Comparison of ENCODE assay signal across 8 cellular contexts in the genomic region with DNA sequence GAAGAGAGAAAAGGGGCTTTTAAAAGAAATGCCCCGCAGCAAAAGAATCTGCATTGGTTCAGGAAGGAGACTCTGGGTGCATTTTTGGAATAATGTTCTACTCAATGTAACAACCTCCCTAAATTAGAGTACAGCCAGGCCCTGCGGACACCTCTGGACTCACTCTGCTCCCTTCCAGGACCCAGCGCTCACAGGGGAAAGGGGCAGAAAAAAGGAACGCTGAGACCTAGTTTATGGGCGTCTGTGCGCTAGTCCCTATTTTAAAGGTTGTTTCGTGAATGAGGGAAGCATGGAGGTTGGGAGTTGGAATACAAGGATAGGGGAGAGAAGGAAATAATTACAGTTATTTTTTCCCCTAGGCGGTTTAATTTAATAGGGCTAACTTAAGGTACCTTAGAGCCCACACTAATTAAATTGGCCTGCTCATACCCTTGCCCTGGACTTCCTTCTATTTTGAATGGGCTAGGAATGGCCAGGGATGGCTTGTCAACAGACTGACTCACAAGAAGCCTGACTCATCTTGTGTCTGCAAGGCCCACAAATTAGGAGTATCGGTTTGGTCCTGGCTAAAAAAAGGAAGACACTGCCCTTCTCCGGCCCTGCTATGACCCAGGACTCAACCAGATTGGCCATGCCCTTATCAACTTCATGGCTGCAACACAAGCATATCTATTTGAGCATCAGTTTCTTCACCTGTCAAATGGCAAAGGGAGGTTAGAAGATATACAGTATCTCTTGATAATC. TPM values are rescaled to one million over a fixed set of nuclear protein-coding genes. Genes with fewer than 3 reads are reported as not detected.
DNase-seq lines count a peak whose midpoint lies in the region; ATAC-seq and TF ChIP-seq lines count a peak whose summit lies in the region.

No MANE protein-coding gene starts in this region.

- no peak for TF ChIP-seq CTCF in AG09309 (IDR thresholded peaks at IDR 0.05; ENCODE audit: control insufficient read depth, insufficient read depth, low read depth, low read length, missing control alignments)
- TF ChIP-seq CTCF in activated B cell treated with CpG ODN at 0.5 μM for 24 hours (IDR thresholded peaks at IDR 0.05), result no peak

- peak overlapping the region; percentile 89 for H3K27ac Mint-ChIP-seq in activated B cell treated with CpG ODN at 0.5 μM for 24 hours

- H3K36me3 ChIP-seq in rectal smooth muscle tissue (ENCODE audit: control insufficient read depth, insufficient read depth, low read length) (no peaks in the 10 kb centered on the region), Karpas-422 (ENCODE audit: insufficient read depth, low read length) (no peaks in the 10 kb centered on the region)

- peak overlapping the region; percentile 82 for H3K27ac ChIP-seq in rectal smooth muscle tissue (ENCODE audit: low read depth, low read length)
- no peak overlapping the region for H3K27ac ChIP-seq in Karpas-422 (ENCODE audit: low read length)

- peaks cover 48% of the 10 kb centered on the region for H3K4me1 Mint-ChIP-seq in activated B cell treated with CpG ODN at 0.5 μM for 24 hours

- H3K27me3 Mint-ChIP-seq in activated B cell treated with CpG ODN at 0.5 μM for 24 hours, result no peaks in the 10 kb centered on the region

- no peaks in the 10 kb centered on the region for H3K27me3 ChIP-seq in rectal smooth muscle tissue (ENCODE audit: control insufficient read depth, insufficient read depth, low read length)
- no peaks in the 10 kb centered on the region for H3K27me3 ChIP-seq in Karpas-422 (ENCODE audit: low read length)

- H3K9me3 Mint-ChIP-seq in activated B cell treated with CpG ODN at 0.5 μM for 24 hours, result no peaks in the 10 kb centered on the region

- H3K79me2 ChIP-seq in Karpas-422 (ENCODE audit: low read length), result no peaks in the 10 kb centered on the region

- ATAC-seq in activated B cell treated with CpG ODN at 0.5 μM for 24 hours (ENCODE audit: low read depth) (no peak), HG02571 (IDR thresholded peaks at IDR 0.05; ENCODE audit: unreplicated experiment) (no peak), HG03097 (IDR thresholded peaks at IDR 0.05; ENCODE audit: low FRiP score, unreplicated experiment) (no peak)

- no peaks in the 10 kb centered on the region for H3K36me3 Mint-ChIP-seq in activated B cell treated with CpG ODN at 0.5 μM for 24 hours (ENCODE audit: low read depth)

- H3K4me2 ChIP-seq in Karpas-422 (ENCODE audit: low read depth, low read length, poor library complexity, severe bottlenecking), result no peak overlapping the region

- H3K9me3 ChIP-seq in Karpas-422 (ENCODE audit: low read length), result no peaks in the 10 kb centered on the region

- H4K20me1 ChIP-seq in Karpas-422 (ENCODE audit: insufficient read depth, low read depth, low read length), result no peaks in the 10 kb centered on the region

- H3K4me3 Mint-ChIP-seq in activated B cell treated with CpG ODN at 0.5 μM for 24 hours, result peak overlapping the region; percentile 91

- H3K4me1 ChIP-seq in rectal smooth muscle tissue (ENCODE audit: control insufficient read depth, insufficient read depth, low read length), result peaks cover 22% of the 10 kb centered on the region
- H3K4me1 ChIP-seq in Karpas-422 (ENCODE audit: low read length), result peaks cover 14% of the 10 kb centered on the region

- H3K4me3 ChIP-seq in AG09309 (ENCODE audit: control insufficient read depth, low read depth, low read length) (no peak overlapping the region), rectal smooth muscle tissue (ENCODE audit: low read length) (no peak overlapping the region), Karpas-422 (ENCODE audit: low read length) (no peak overlapping the region)

- H2AFZ ChIP-seq in Karpas-422 (ENCODE audit: low read length), result no peak overlapping the region

- CTCF ChIA-PET in HEK293T (lab: Yijun Ruan, JAX) (interaction anchor here (1.2 kb wide), 1 partner anchor 81 kb away, joined by 13 read pairs; no protein-coding TSS in a partner anchor), activated B cell treated with CpG ODN at 0.5 μM for 24 hours (lab: Charles Lee) (interaction anchor here (1.0 to 2.5 kb wide), 5 partner anchors 10 to 337 kb away, joined by 3 to 37 read pairs (median 4); no protein-coding TSS in a partner anchor)

- POLR2A ChIA-PET in HEK293T (lab: Yijun Ruan, JAX) (interaction anchor here (0.9 to 2.5 kb wide), 6 partner anchors 10 to 478 kb away, joined by 3 to 59 read pairs (median 4); partner anchors contain the start of gene DHCR24), activated B cell treated with CpG ODN at 0.5 μM for 24 hours (lab: Charles Lee) (interaction anchor here (0.6 to 3.4 kb wide), 10 partner anchors 31 to 462 kb away, joined by 3 to 108 read pairs (median 8); partner anchors contain the start of genes CYB5RL, IFT25, LRRC42 and MRPL37)

- no peaks in the 10 kb centered on the region for H3K9me2 ChIP-seq in Karpas-422 (replicated peaks; ENCODE audit: insufficient read depth, low read length)

- DNase-seq in AG09309 (ENCODE audit: low read depth) (peak; percentile 68), HEK293T (ENCODE audit: extremely low spot score) (peak; percentile 53), activated B cell treated with CpG ODN at 0.5 μM for 24 hours (no peak), foreskin melanocyte (peak; percentile 65), Karpas-422 (no peak)

- no peak overlapping the region for H3K9ac ChIP-seq in rectal smooth muscle tissue (ENCODE audit: low read length)
- H3K9ac ChIP-seq in Karpas-422 (ENCODE audit: low read length), result no peak overlapping the region

- intact Hi-C loops in activated B cell treated with CpG ODN at 0.5 μM for 24 hours (cut with micrococcal nuclease), result loop anchor here (1.0 to 5.0 kb wide), 13 partner anchors 32 to 570 kb away; partner anchors contain the start of genes CYB5RL, IFT25, MRPL37 and NDC1

TF ChIP-seq in HEK293T, 16 proteins besides CTCF, POLR2A, EP300 and RAD21:
- no peak for TF ChIP-seq ELF4 (IDR thresholded peaks at IDR 0.05)
- TF ChIP-seq SP1 (IDR thresholded peaks at IDR 0.05), result no peak

RNA-seq across cellular contexts. Expression of gene SSBP3, which starts 1.9 kb away (rescaled TPM):
- total RNA-seq in activated B cell treated with CpG ODN at 0.5 μM for 24 hours, result 23.1 and 29.7 TPM in 2 replicates
- total RNA-seq in Karpas-422 (2014; rRNA removed; shearing (Covaris generic); ENCODE audit: low replicate concordance), result 2.4 and 4.7 TPM in 2 replicates

Comparison
In these comparisons a context has a peak if more than half of its experiments do, and no peak if none do; other contexts are left out.
1. DNase-seq: peak in AG09309 (single experiment), HEK293T (single experiment) and foreskin melanocyte (single experiment); none in activated B cell treated with CpG ODN at 0.5 μM for 24 hours (single experiment) and Karpas-422 (single experiment).